Comparison of ENCODE assay signal across 1 cellular context in the genomic region with DNA sequence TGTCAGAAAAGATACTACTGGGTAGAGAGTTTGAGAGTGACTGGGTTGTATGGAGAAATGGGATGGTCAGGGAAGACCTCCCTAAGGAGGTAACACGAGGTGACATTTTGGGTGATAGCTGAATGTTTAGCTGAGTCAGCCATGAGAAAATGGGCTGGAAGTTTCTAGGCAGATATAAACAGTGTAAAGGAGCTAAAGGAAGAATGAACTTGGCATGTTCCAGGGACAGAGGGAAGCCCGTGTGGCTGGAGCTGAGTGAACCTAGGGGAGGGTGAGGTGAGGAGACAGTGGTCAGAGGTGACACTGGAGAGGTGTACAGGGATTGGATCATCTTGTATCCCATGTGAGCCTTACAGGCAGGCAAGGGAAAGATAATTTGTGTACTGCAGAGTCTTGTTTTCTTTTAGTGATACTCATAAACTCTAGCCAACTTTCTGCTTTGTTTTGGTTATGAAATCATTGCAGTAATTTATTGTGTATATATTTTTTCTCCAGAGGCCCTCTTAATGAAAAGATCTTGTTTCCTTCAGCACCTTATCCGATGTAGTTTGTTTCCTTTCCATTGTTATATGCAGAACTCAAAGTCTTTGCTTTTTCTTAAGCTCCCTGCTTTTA.
TF ChIP-seq lines count a peak whose summit lies in the region.

No MANE protein-coding gene starts in this region.

TF ChIP-seq in SK-N-SH treated with all-trans-retinoic acid at 6 μM for 48 hours, 23 proteins besides CTCF, POLR2A, EP300 and RAD21 (continued from another document):
- TF ChIP-seq, protein P1, sequence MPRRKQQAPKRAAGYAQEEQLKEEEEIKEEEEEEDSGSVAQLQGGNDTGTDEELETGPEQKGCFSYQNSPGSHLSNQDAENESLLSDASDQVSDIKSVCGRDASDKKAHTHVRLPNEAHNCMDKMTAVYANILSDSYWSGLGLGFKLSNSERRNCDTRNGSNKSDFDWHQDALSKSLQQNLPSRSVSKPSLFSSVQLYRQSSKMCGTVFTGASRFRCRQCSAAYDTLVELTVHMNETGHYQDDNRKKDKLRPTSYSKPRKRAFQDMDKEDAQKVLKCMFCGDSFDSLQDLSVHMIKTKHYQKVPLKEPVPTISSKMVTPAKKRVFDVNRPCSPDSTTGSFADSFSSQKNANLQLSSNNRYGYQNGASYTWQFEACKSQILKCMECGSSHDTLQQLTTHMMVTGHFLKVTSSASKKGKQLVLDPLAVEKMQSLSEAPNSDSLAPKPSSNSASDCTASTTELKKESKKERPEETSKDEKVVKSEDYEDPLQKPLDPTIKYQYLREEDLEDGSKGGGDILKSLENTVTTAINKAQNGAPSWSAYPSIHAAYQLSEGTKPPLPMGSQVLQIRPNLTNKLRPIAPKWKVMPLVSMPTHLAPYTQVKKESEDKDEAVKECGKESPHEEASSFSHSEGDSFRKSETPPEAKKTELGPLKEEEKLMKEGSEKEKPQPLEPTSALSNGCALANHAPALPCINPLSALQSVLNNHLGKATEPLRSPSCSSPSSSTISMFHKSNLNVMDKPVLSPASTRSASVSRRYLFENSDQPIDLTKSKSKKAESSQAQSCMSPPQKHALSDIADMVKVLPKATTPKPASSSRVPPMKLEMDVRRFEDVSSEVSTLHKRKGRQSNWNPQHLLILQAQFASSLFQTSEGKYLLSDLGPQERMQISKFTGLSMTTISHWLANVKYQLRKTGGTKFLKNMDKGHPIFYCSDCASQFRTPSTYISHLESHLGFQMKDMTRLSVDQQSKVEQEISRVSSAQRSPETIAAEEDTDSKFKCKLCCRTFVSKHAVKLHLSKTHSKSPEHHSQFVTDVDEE (CRISPR knock-in tag; IDR thresholded peaks at IDR 0.05): no peak
- TF ChIP-seq TOX (CRISPR knock-in tag; IDR thresholded peaks at IDR 0.05; ENCODE audit: borderline replicate concordance): no peak
